1 cellular context compared by ENCODE assay signal in the genomic region with DNA sequence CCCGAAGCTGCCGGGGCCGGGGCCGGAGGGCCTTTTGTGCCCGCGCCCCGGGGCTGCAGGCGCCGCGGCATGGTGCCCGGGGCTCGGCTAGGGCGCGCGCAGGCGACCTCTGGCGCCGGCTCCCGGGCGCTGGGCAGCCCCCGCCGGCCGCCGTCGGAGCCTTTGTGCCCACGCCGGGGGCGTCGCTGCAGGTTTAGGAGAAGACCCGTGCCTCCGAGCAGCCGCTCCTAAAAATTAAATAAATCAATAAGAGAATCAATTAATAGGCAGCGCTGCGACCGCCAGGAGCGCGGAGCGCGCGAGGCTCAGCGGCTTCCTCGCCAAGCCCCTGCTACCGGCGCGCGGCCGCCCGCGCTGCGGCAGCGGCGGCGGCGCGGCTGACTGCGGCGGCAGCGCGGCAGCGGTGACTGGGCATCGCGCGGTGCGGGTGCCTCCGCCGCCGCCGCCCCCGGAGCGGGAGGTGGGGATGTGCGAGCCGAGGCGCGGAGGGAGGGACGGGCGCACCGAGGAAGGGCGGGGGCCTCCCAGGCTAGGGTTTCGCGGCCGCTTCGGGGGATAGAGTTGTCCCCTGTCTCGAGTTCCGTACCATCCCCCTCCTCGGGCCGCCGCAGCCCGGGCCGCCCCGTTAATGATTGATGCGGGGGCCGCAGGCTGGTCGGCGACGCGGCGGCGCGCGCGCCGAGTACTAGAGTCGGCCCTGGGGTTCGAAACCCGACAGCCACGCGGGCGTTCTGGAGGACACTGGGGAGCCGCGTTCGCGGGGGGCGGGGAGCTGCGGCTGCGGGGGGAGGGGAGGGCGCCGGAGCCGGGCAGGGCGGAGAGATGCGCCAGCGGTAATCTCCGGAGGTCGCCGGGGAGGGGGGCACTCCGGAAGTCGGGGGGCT.
A peak's percentile ranks its signal among the peaks of the same experiment; 100 is the strongest.
TF ChIP-seq lines count a peak whose summit lies in the region.

A gene with protein sequence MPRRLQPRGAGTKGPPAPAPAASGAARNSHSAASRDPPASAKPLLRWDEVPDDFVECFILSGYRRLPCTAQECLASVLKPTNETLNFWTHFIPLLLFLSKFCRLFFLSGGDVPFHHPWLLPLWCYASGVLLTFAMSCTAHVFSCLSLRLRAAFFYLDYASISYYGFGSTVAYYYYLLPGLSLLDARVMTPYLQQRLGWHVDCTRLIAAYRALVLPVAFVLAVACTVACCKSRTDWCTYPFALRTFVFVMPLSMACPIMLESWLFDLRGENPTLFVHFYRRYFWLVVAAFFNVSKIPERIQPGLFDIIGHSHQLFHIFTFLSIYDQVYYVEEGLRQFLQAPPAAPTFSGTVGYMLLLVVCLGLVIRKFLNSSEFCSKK (minus strand): TSS at position 409 of the 884 bp plus-strand sequence. CDS start 338 bp downstream, at position 71.

TF ChIP-seq in H1, 55 proteins besides CTCF, POLR2A, EP300 and RAD21 (continued from another document):
- TF ChIP-seq, protein P1, sequence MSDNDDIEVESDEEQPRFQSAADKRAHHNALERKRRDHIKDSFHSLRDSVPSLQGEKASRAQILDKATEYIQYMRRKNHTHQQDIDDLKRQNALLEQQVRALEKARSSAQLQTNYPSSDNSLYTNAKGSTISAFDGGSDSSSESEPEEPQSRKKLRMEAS (IDR thresholded peaks at IDR 0.05): no peak
- no peak for TF ChIP-seq JUN (IDR thresholded peaks at IDR 0.05; ENCODE audit: low read depth, low read length)
- no peak; the same call in 1 of the 2 replicates for TF ChIP-seq POLR2AphosphoS5 (IDR thresholded peaks at IDR 0.05; ENCODE audit: low read depth, low read length)
- TF ChIP-seq ASH2L (IDR thresholded peaks at IDR 0.05; ENCODE audit: low read length): peak; percentile 44
- TF ChIP-seq CBX8 (IDR thresholded peaks at IDR 0.05; ENCODE audit: borderline replicate concordance, low read depth, low read length): no peak
- TF ChIP-seq NRF1 (IDR thresholded peaks at IDR 0.05; ENCODE audit: low read depth, low read length): no peak
- TF ChIP-seq CHD2 (IDR thresholded peaks at IDR 0.05; ENCODE audit: low read length): no peak
- TF ChIP-seq TAF1 (IDR thresholded peaks at IDR 0.05; ENCODE audit: low read depth, low read length): peak; percentile 27; the same call in 1 of the 2 replicates
- no peak for TF ChIP-seq RFX5 (IDR thresholded peaks at IDR 0.05; ENCODE audit: borderline replicate concordance, low read depth, low read length)
- TF ChIP-seq RNF2 (IDR thresholded peaks at IDR 0.05; ENCODE audit: borderline replicate concordance, low read depth, low read length, missing control alignments, poor library complexity, severe bottlenecking): no peak
- TF ChIP-seq NANOG (IDR thresholded peaks at IDR 0.05; ENCODE audit: insufficient read depth, low read depth, low read length, poor library complexity, severe bottlenecking): no peak
- TF ChIP-seq RBBP5 (IDR thresholded peaks at IDR 0.05; ENCODE audit: borderline replicate concordance, low read depth, low read length): no peak; the same call in 1 of the 2 replicates
- TF ChIP-seq TAF7 (optimal IDR thresholded peaks at IDR 0.05; ENCODE audit: borderline replicate concordance, low read depth, low read length): peak; percentile 22
TF ChIP-seq in H1: peak in this region for 5.
